In genomic region chr6:132354517-132355167, GRCh38 we compare ENCODE assay signal across 9 cellular contexts. TPM values are rescaled to one million over a fixed set of nuclear protein-coding genes. Genes with fewer than 3 reads are reported as not detected.
DNase-seq lines count a peak whose midpoint lies in the region; ATAC-seq, FAIRE-seq and TF ChIP-seq lines count a peak whose summit lies in the region.
"Had no signal": no experiment of that assay in that cellular context is flagged by ENCODE, and none has a peak within 500 bp of the region (broad histone marks: within the 10 kb centered on the region; RNA-seq: fewer than 3 reads in every experiment).

No MANE protein-coding gene starts in this region.

- H4K20me1 ChIP-seq in keratinocyte (ENCODE audit: control insufficient read depth, extremely low read depth, insufficient read depth, low read length) = no peaks in the 10 kb centered on the region

- H3K4me1 Mint-ChIP-seq in CD8-positive, alpha-beta memory T cell = peaks cover 20 to 31% (median 31%) of the 10 kb centered on the region in 3 donors
- H3K4me1 Mint-ChIP-seq in activated CD4-positive, alpha-beta T cell treated with anti-CD3 and anti-CD28 coated beads, Interleukin-2, amount 10 ng/mL, durations not matched to agents 24 days and 14 days = peaks cover 35% of the 10 kb centered on the region

- ATAC-seq in HG03064 (IDR thresholded peaks at IDR 0.05; ENCODE audit: low read depth, unreplicated experiment) = peak; percentile 57
- no peak for ATAC-seq in HG03139 (IDR thresholded peaks at IDR 0.05; ENCODE audit: unreplicated experiment)
- ATAC-seq in HG02970 (IDR thresholded peaks at IDR 0.05; ENCODE audit: low FRiP score, unreplicated experiment) = no peak

- H2AFZ ChIP-seq in keratinocyte (ENCODE audit: control insufficient read depth, low read length) = peak overlapping the region; percentile 15

- DNase-seq in CD8-positive, alpha-beta memory T cell = peak in 4 of 5 donors; percentile 1 to 61 (median 42)
- peak; percentile 73 for DNase-seq in activated CD4-positive, alpha-beta T cell treated with anti-CD3 and anti-CD28 coated beads, Interleukin-2, amount 10 ng/mL, durations not matched to agents 24 days and 14 days
- DNase-seq in keratinocyte (ENCODE audit: low read depth, low spot score) (no peak), ecto neural progenitor cell (ENCODE audit: low spot score) (no peak), OCI-M2 (lab: John Stamatoyannopoulos, UW; ENCODE audit: unreplicated experiment) (no peak)

- peaks cover 10% of the 10 kb centered on the region for H3K4me1 ChIP-seq in CD8-positive, alpha-beta memory T cell (ENCODE audit: insufficient read depth, low read length)
- H3K4me1 ChIP-seq in keratinocyte (ENCODE audit: control insufficient read depth, extremely low read depth, insufficient read depth, low read length) = peaks cover 12% of the 10 kb centered on the region

- H3K27me3 Mint-ChIP-seq in CD8-positive, alpha-beta memory T cell = peaks cover 2 to 15% of the 10 kb centered on the region in 2 donors
- peaks cover 6% of the 10 kb centered on the region for H3K27me3 Mint-ChIP-seq in activated CD4-positive, alpha-beta T cell treated with anti-CD3 and anti-CD28 coated beads, Interleukin-2, amount 10 ng/mL, durations not matched to agents 24 days and 14 days
- H3K27me3 Mint-ChIP-seq: activated naive CD8-positive, alpha-beta T cell had no signal

- intact Hi-C loops in activated CD4-positive, alpha-beta T cell treated with anti-CD3 and anti-CD28 coated beads, Interleukin-2, amount 10 ng/mL, durations not matched to agents 24 days and 14 days (cut with micrococcal nuclease) = loop anchor here (10.0 kb wide), 1 partner anchor 460 kb away; the partner anchor contains the start of gene RPS12

- TF ChIP-seq CTCF in keratinocyte (optimal IDR thresholded peaks at IDR 0.05 in 1 of 3, IDR thresholded peaks at IDR 0.05 in 1 of 3, conservative IDR thresholded peaks at IDR 0.05 in 1 of 3; ENCODE audit: extremely low read depth in 1 of 3, insufficient read depth in 2 of 3, low read length in 3 of 3) = no peak

- no peaks in the 10 kb centered on the region for H3K9me3 ChIP-seq in CD8-positive, alpha-beta memory T cell (ENCODE audit: low read length)
- H3K9me3 ChIP-seq in keratinocyte (ENCODE audit: control insufficient read depth, low read depth, low read length) = no peaks in the 10 kb centered on the region

- no peaks in the 10 kb centered on the region for H3K9me3 Mint-ChIP-seq in CD8-positive, alpha-beta memory T cell
- H3K9me3 Mint-ChIP-seq in activated CD4-positive, alpha-beta T cell treated with anti-CD3 and anti-CD28 coated beads, Interleukin-2, amount 10 ng/mL, durations not matched to agents 24 days and 14 days = peaks cover 24% of the 10 kb centered on the region

- POLR2A ChIA-PET in CD8-positive, alpha-beta memory T cell (lab: Charles Lee) = no interaction called here

- peak; percentile 32 for FAIRE-seq in keratinocyte (lab: Jason Lieb, UNC)

- no peak overlapping the region for H3K4me3 ChIP-seq in CD8-positive, alpha-beta memory T cell (ENCODE audit: low read length)
- H3K4me3 ChIP-seq in keratinocyte (ENCODE audit: control insufficient read depth in 2 of 3, extremely low read depth in 1 of 3, insufficient read depth in 2 of 3, low read depth in 1 of 3, low read length in 3 of 3) = no peak overlapping the region

- peak overlapping the region in 4 of 7 donors; percentile 2 to 34 (median 24) for H3K4me3 Mint-ChIP-seq in CD8-positive, alpha-beta memory T cell
- H3K4me3 Mint-ChIP-seq in activated CD4-positive, alpha-beta T cell treated with anti-CD3 and anti-CD28 coated beads, Interleukin-2, amount 10 ng/mL, durations not matched to agents 24 days and 14 days = peak overlapping the region; percentile 22
- H3K4me3 Mint-ChIP-seq: activated naive CD8-positive, alpha-beta T cell had no signal

- H3K27me3 ChIP-seq in CD8-positive, alpha-beta memory T cell (ENCODE audit: insufficient read depth, low read length, poor library complexity, severe bottlenecking) = no peaks in the 10 kb centered on the region
- no peaks in the 10 kb centered on the region for H3K27me3 ChIP-seq in keratinocyte (ENCODE audit: control insufficient read depth, extremely low read depth, insufficient read depth, low read length)

- no peak overlapping the region for H3K27ac ChIP-seq in CD8-positive, alpha-beta memory T cell (ENCODE audit: low read depth, low read length)
- H3K27ac ChIP-seq in keratinocyte (ENCODE audit: control insufficient read depth, insufficient read depth, low read length) = no peak overlapping the region

- peak overlapping the region in 1 of 8 donors; percentile 17 for H3K27ac Mint-ChIP-seq in CD8-positive, alpha-beta memory T cell
- peak overlapping the region; percentile 74 for H3K27ac Mint-ChIP-seq in activated CD4-positive, alpha-beta T cell treated with anti-CD3 and anti-CD28 coated beads, Interleukin-2, amount 10 ng/mL, durations not matched to agents 24 days and 14 days

- peak overlapping the region; percentile 8 for H3K4me2 ChIP-seq in keratinocyte (ENCODE audit: control insufficient read depth, extremely low read depth, insufficient read depth, low read depth, low read length)

- H3K9ac ChIP-seq in keratinocyte (ENCODE audit: control insufficient read depth, extremely low read depth, insufficient read depth, low read length) = no peak overlapping the region

- no peaks in the 10 kb centered on the region for H3K79me2 ChIP-seq in keratinocyte (ENCODE audit: control insufficient read depth, insufficient read depth, low read length)

- CTCF ChIA-PET in CD8-positive, alpha-beta memory T cell (lab: Charles Lee) = no interaction called here

- no peaks in the 10 kb centered on the region for H3K9me1 ChIP-seq in keratinocyte (ENCODE audit: control insufficient read depth, extremely low read depth, insufficient read depth, low read length)

- peaks cover 0 to 1% (median 0%) of the 10 kb centered on the region in 3 donors for H3K36me3 Mint-ChIP-seq in CD8-positive, alpha-beta memory T cell
- H3K36me3 Mint-ChIP-seq in activated CD4-positive, alpha-beta T cell treated with anti-CD3 and anti-CD28 coated beads, Interleukin-2, amount 10 ng/mL, durations not matched to agents 24 days and 14 days (ENCODE audit: low read depth) = peaks cover 2% of the 10 kb centered on the region
- H3K36me3 Mint-ChIP-seq: activated naive CD8-positive, alpha-beta T cell had no signal

- dilution Hi-C loops in keratinocyte (cut with MboI; ENCODE audit: extremely low pct_ligation_motif_present, low sequenced_read_pairs) = no loop called here

- H3K36me3 ChIP-seq in CD8-positive, alpha-beta memory T cell (ENCODE audit: insufficient read depth, low read length) = no peaks in the 10 kb centered on the region
- no peaks in the 10 kb centered on the region for H3K36me3 ChIP-seq in keratinocyte (ENCODE audit: control insufficient read depth in 2 of 2, extremely low read depth in 1 of 2, insufficient read depth in 2 of 2, low read length in 2 of 2)

RNA-seq across cellular contexts. Expression of gene MOXD1, which starts 46.6 kb away (rescaled TPM):
- not detected for total RNA-seq in CD8-positive, alpha-beta memory T cell
- 0.25 TPM for polyA plus RNA-seq in CD8-positive, alpha-beta memory T cell
- total RNA-seq in activated CD4-positive, alpha-beta T cell treated with anti-CD3 and anti-CD28 coated beads, Interleukin-2, amount 10 ng/mL, durations not matched to agents 24 days and 14 days = 0.12 TPM in 1 of 2 replicates, not detected in the other
- 2.3 to 2.7 TPM (median 2.3 TPM) in 3 replicates for polyA plus RNA-seq in keratinocyte
- polyA plus RNA-seq in keratinocyte (2011; ENCODE audit: low read depth) = 0.16 TPM
- 1.0 and 1.9 TPM in 2 replicates for polyA plus RNA-seq in keratinocyte (2011; cell fraction: cytosol; rRNA removed)
- 1.9 and 2.0 TPM in 2 replicates for polyA plus RNA-seq in keratinocyte (2011; cell fraction: nucleus; rRNA removed)
- 0.35 and 2.1 TPM in 2 replicates for polyA plus RNA-seq in keratinocyte (2012; ENCODE audit: low replicate concordance)
- polyA minus RNA-seq in keratinocyte = 0.75 to 1.7 TPM (median 1.6 TPM) in 3 replicates
- polyA minus RNA-seq in keratinocyte (2011; cell fraction: cytosol; rRNA and poly(A)+ RNA removed) = 1.2 TPM
- polyA minus RNA-seq in keratinocyte (2011; cell fraction: nucleus; rRNA and poly(A)+ RNA removed) = 2.3 TPM in 2 replicates

Comparison
In these comparisons a context has a peak if more than half of its experiments do, and no peak if none do; other contexts are left out.
1. DNase-seq: peak in CD8-positive, alpha-beta memory T cell (4 of 5) and activated CD4-positive, alpha-beta T cell treated with anti-CD3 and anti-CD28 coated beads, Interleukin-2, amount 10 ng/mL, durations not matched to agents 24 days and 14 days (single experiment); none in keratinocyte (single experiment), ecto neural progenitor cell (single experiment) and OCI-M2 (single experiment).